Comparison of ENCODE assay signal across 8 cellular contexts in genomic region chr19:38318595-38319142, GRCh38. TPM values are rescaled to one million over a fixed set of nuclear protein-coding genes. Genes with fewer than 3 reads are reported as not detected.
DNase-seq lines count a peak whose midpoint lies in the region; ATAC-seq and TF ChIP-seq lines count a peak whose summit lies in the region.
"Had no signal": no experiment of that assay in that cellular context is flagged by ENCODE, and none has a peak within 500 bp of the region (broad histone marks: within the 10 kb centered on the region; RNA-seq: fewer than 3 reads in every experiment).

No MANE protein-coding gene starts in this region.

- no peak overlapping the region for H3K9ac ChIP-seq in H9 (ENCODE audit: extremely low read depth, insufficient read length, low read length)

- H3K4me3 Mint-ChIP-seq in H9 (peak overlapping the region; percentile 67 to 86; a peak in 3 of 5 replicates), osteocyte (ENCODE audit: unreplicated experiment) (peak overlapping the region; percentile 80)

- H2BK15ac ChIP-seq in H9 (ENCODE audit: low read depth, low read length), result no peak overlapping the region

- H2BK12ac ChIP-seq in H9 (ENCODE audit: insufficient read length, low read depth, low read length), result no peak overlapping the region

- H4K5ac ChIP-seq in H9 (ENCODE audit: insufficient read length, low read depth, low read length), result no peak overlapping the region

- TF ChIP-seq CTCF in H9 (conservative IDR thresholded peaks at IDR 0.05) (no peak), Panc1 (IDR thresholded peaks at IDR 0.05) (no peak), osteocyte (IDR thresholded peaks at IDR 0.05) (no peak)

- H3K79me2 ChIP-seq in H9 (ENCODE audit: insufficient read depth, low read length), result no peaks in the 10 kb centered on the region

- no peaks in the 10 kb centered on the region for H3K9me3 ChIP-seq in H9 (ENCODE audit: control insufficient read depth, low read depth, low read length)
- no peaks in the 10 kb centered on the region for H3K9me3 ChIP-seq in Panc1 (ENCODE audit: control insufficient read depth, insufficient read depth, low read depth, low read length)
- no peaks in the 10 kb centered on the region for H3K9me3 ChIP-seq in esophagus (ENCODE audit: control insufficient read depth in 2 of 2, insufficient read depth in 1 of 2, low read depth in 1 of 2, low read length in 1 of 2)

- no peak overlapping the region for H2BK120ac ChIP-seq in H9 (ENCODE audit: low read depth, low read length, poor library complexity, severe bottlenecking)

- DNase-seq in H9 (no peak), Panc1 (ENCODE audit: low read depth, low spot score) (no peak), osteocyte (ENCODE audit: extremely low spot score, unreplicated experiment) (no peak), mesenteric fat pad (ENCODE audit: low spot score) (no peak), NOMO-1 treated with DMSO at 0.1 percent for 48 hours (lab: John Stamatoyannopoulos, UW; ENCODE audit: unreplicated experiment) (no peak)
- DNase-seq: stimulated activated CD4-positive, alpha-beta T cell treated with anti-CD3 and anti-CD28 coated beads, Interleukin-4, amount 100 ng/mL, for 4 hours had no signal

- BruUV-seq in Panc1 (replicated peaks; lab: Mats Ljungman, UMichigan), result no TSS peak

- no peak overlapping the region for H3K4ac ChIP-seq in H9 (ENCODE audit: low read depth, low read length)

- H3K4me2 ChIP-seq in H9 (ENCODE audit: insufficient read depth, insufficient read length, low read length), result peak overlapping the region; percentile 65

- no peaks in the 10 kb centered on the region for H4K20me1 ChIP-seq in H9 (ENCODE audit: control insufficient read depth, insufficient read depth, insufficient read length)

- ATAC-seq in Panc1 (no peak), HG02852 (IDR thresholded peaks at IDR 0.05; ENCODE audit: unreplicated experiment) (no peak)

- in situ Hi-C loops in Panc1 (cut with HindIII; ENCODE audit: low pct_unique_long_range_greater_than_20kb, low sequenced_read_pairs), result no loop called here

- H3K27me3 ChIP-seq in H9 (ENCODE audit: insufficient read depth, low read length) (peaks cover 9% of the 10 kb centered on the region; the same call in 1 of the 2 replicates), Panc1 (ENCODE audit: control insufficient read depth, insufficient read depth, low read length) (no peaks in the 10 kb centered on the region), esophagus (ENCODE audit: control insufficient read depth in 1 of 2, insufficient read depth in 2 of 2, low read length in 2 of 2) (no peaks in the 10 kb centered on the region)

- H2AK5ac ChIP-seq in H9 (ENCODE audit: insufficient read length, low read length), result no peak overlapping the region

- CTCF ChIA-PET in Panc1 (lab: Charles Lee), result interaction anchor here (0.6 kb wide), 1 partner anchor 10 kb away, joined by 5 read pairs; no protein-coding TSS in a partner anchor

- H3K4me1 Mint-ChIP-seq in H9 (peaks cover 16 to 35% of the 10 kb centered on the region in 2 experiments), osteocyte (ENCODE audit: unreplicated experiment) (peaks cover 46% of the 10 kb centered on the region)

- H3K18ac ChIP-seq in H9 (ENCODE audit: insufficient read length, low read depth, low read length), result no peak overlapping the region

- no peak overlapping the region for H3K27ac ChIP-seq in H9 (ENCODE audit: insufficient read length, low read depth, low read length)
- peak overlapping the region; percentile 60 for H3K27ac ChIP-seq in Panc1 (ENCODE audit: low read length)
- peak overlapping the region; percentile 82 to 85 for H3K27ac ChIP-seq in esophagus (ENCODE audit: low read depth in 2 of 2, low read length in 1 of 2)

- no peak overlapping the region for H3T11ph ChIP-seq in H9 (ENCODE audit: low read length)

- H3K9me3 Mint-ChIP-seq in H9 (no peaks in the 10 kb centered on the region; a peak in 1 of 5 replicates), osteocyte (ENCODE audit: unreplicated experiment) (no peaks in the 10 kb centered on the region)

- H3K23me2 ChIP-seq in H9 (ENCODE audit: insufficient read length, low read depth, low read length, poor library complexity, severe bottlenecking), result peaks cover 20% of the 10 kb centered on the region

- intact Hi-C loops in Panc1 (cut with micrococcal nuclease; ENCODE audit: unreplicated experiment), result no loop called here

- H2BK20ac ChIP-seq in H9 (ENCODE audit: low read depth, low read length, poor library complexity, severe bottlenecking), result no peak overlapping the region

- H3K4me1 ChIP-seq in H9 (ENCODE audit: insufficient read depth, low read length) (no peaks in the 10 kb centered on the region; the same call in 1 of the 2 replicates), Panc1 (ENCODE audit: control insufficient read depth, insufficient read depth, low read length) (peaks cover 17% of the 10 kb centered on the region), esophagus (ENCODE audit: control insufficient read depth in 2 of 2, insufficient read depth in 2 of 2, low read length in 1 of 2) (peaks cover 2 to 16% of the 10 kb centered on the region in 2 donors)

- no peak overlapping the region for H2BK5ac ChIP-seq in H9 (ENCODE audit: insufficient read length, low read length)

- H3K23ac ChIP-seq in H9 (ENCODE audit: insufficient read length, low read depth, low read length), result no peak overlapping the region

- no peaks in the 10 kb centered on the region for H3K79me1 ChIP-seq in H9 (ENCODE audit: insufficient read depth, low read depth, low read length, poor library complexity, severe bottlenecking)

- H3K4me3 ChIP-seq in Panc1 (ENCODE audit: low read depth in 2 of 2, low read length in 2 of 2) (peak overlapping the region in 1 of 2 experiments; percentile 86; a peak in 2 of 4 replicates), esophagus (ENCODE audit: low read depth in 1 of 2, low read length in 2 of 2) (no peak overlapping the region)

- POLR2A ChIA-PET in Panc1 (lab: Charles Lee), result interaction anchor here (0.7 kb wide), 1 partner anchor 70 kb away, joined by 8 read pairs; no protein-coding TSS in a partner anchor

- no peak overlapping the region for H2AFZ ChIP-seq in H9 (ENCODE audit: low read length)

- H3K27me3 Mint-ChIP-seq in H9 (ENCODE audit: low read depth), result peaks cover 51% of the 10 kb centered on the region
- H3K27me3 Mint-ChIP-seq in osteocyte (ENCODE audit: unreplicated experiment), result no peaks in the 10 kb centered on the region

- H3K36me3 ChIP-seq in Panc1 (ENCODE audit: control insufficient read depth, insufficient read depth, low read length) (no peaks in the 10 kb centered on the region), esophagus (ENCODE audit: control insufficient read depth in 2 of 2, insufficient read depth in 2 of 2, low read length in 1 of 2) (no peaks in the 10 kb centered on the region)

- no peak overlapping the region for H4K8ac ChIP-seq in H9 (replicated peaks; ENCODE audit: insufficient read length, low read depth, low read length)

- no peak overlapping the region for H3K56ac ChIP-seq in H9 (ENCODE audit: insufficient read length, low read depth, low read length)

- no peak overlapping the region for H4K91ac ChIP-seq in H9 (ENCODE audit: insufficient read length, low read depth, low read length)

- WGBS in H9 (ENCODE audit: extremely low coverage, insufficient read length, low lambda C conversion rate), result no CpG with 5 or more reads among the region's 7 CpGs
- 32 to 50% methylated on average over 7 of the region's 7 CpGs for WGBS in esophagus, 2 donors

- H3K14ac ChIP-seq in H9 (ENCODE audit: insufficient read depth, low read length), result no peak overlapping the region

- H3K36me3 Mint-ChIP-seq in H9 (ENCODE audit: insufficient read depth in 1 of 3, low read depth in 3 of 3) (no peaks in the 10 kb centered on the region; a peak in 1 of 7 replicates), osteocyte (ENCODE audit: unreplicated experiment) (peaks cover 2% of the 10 kb centered on the region)

- H3K27ac Mint-ChIP-seq in H9, result no peak overlapping the region
- H3K27ac Mint-ChIP-seq in osteocyte (ENCODE audit: unreplicated experiment), result peak overlapping the region; percentile 71

RNA-seq across cellular contexts. Expression of gene KCNK6, which starts 1.0 kb away (rescaled TPM):
- total RNA-seq in H9 (2021), result 5.4 and 6.5 TPM in 2 replicates
- 17.2 TPM for total RNA-seq in Panc1 (2021; ENCODE audit: unreplicated experiment)
- 14.4 TPM for polyA plus RNA-seq in Panc1 (2012; ENCODE audit: insufficient read length)
- polyA plus RNA-seq in esophagus, result 10 to 100 TPM; 19.5 to 30.2 TPM
- total RNA-seq in osteocyte, result 11.9 and 13.0 TPM in 2 replicates
- total RNA-seq in mesenteric fat pad, result 14.3 TPM

RNA-seq across cellular contexts. Expression of gene YIF1B, which starts 2.9 kb away (rescaled TPM):
- total RNA-seq in H9 (2021) (73.2 and 77.4 TPM in 2 replicates), Panc1 (2021; ENCODE audit: unreplicated experiment) (143 TPM), osteocyte (54.6 and 59.9 TPM in 2 replicates), mesenteric fat pad (36.5 TPM)
- 197 TPM for polyA plus RNA-seq in Panc1 (2012; ENCODE audit: insufficient read length)
- polyA plus RNA-seq in esophagus, result 10 to 100 TPM; 26.0 to 40.3 TPM

RNA-seq across cellular contexts. Expression of gene C19orf33, which starts 14.6 kb away (rescaled TPM):
- 1.2 TPM in 1 of 2 replicates, not detected in the other for total RNA-seq in H9 (2021)
- total RNA-seq in Panc1 (2021; ENCODE audit: unreplicated experiment), result 201 TPM
- polyA plus RNA-seq in Panc1 (2012; ENCODE audit: insufficient read length), result 306 TPM
- 1,000 to 10,000 TPM in 1 of 2 donors, 100 to 1,000 TPM in 1; 826 to 1,919 TPM for polyA plus RNA-seq in esophagus
- not detected in 2 replicates for total RNA-seq in osteocyte
- total RNA-seq in mesenteric fat pad, result 2.2 TPM

RNA-seq across cellular contexts. Expression of gene CATSPERG, which starts 17.0 kb away (rescaled TPM):
- total RNA-seq in H9 (2021), result 3.0 and 3.7 TPM in 2 replicates
- total RNA-seq in Panc1 (2021; ENCODE audit: unreplicated experiment), result 8.9 TPM
- 0.67 TPM for polyA plus RNA-seq in Panc1 (2012; ENCODE audit: insufficient read length)
- polyA plus RNA-seq in esophagus, result 1 to 10 TPM; 1.4 to 5.0 TPM
- 6.8 and 7.2 TPM in 2 replicates for total RNA-seq in osteocyte
- total RNA-seq in mesenteric fat pad, result 3.2 TPM

RNA-seq across cellular contexts. Expression of gene SPINT2, which starts 54.3 kb away (rescaled TPM):
- total RNA-seq in H9 (2021) (283 and 287 TPM in 2 replicates), Panc1 (2021; ENCODE audit: unreplicated experiment) (1,006 TPM), osteocyte (29.5 and 30.4 TPM in 2 replicates), mesenteric fat pad (13.8 TPM)
- 1,788 TPM for polyA plus RNA-seq in Panc1 (2012; ENCODE audit: insufficient read length)
- 100 to 1,000 TPM; 230 to 334 TPM for polyA plus RNA-seq in esophagus

Comparison
In these comparisons a context has a peak if more than half of its experiments do, and no peak if none do; other contexts are left out.
1. RNA of gene C19orf33, which starts 14.6 kb away (total RNA-seq): 201 TPM in Panc1 (single experiment); 2.2 TPM in mesenteric fat pad (single experiment), 1.2 TPM in H9 and not detected in osteocyte; every median in the first group is over 10 times any median in the second.